ENCODE assay signal across 20 cellular contexts in genomic region chr1:185409345-185409744, GRCh38.
DNase-seq lines count a peak whose midpoint lies in the region; ATAC-seq and TF ChIP-seq lines count a peak whose summit lies in the region.
"Had no signal": no experiment of that assay in that cellular context is flagged by ENCODE, and none has a peak within 500 bp of the region (broad histone marks: within the 10 kb centered on the region; RNA-seq: fewer than 3 reads in every experiment).

No MANE protein-coding gene starts in this region.

- no peak for TF ChIP-seq CTCF in activated B cell treated with CpG ODN at 0.5 μM for 24 hours (IDR thresholded peaks at IDR 0.05)

- H3K9me3 Mint-ChIP-seq in activated B cell treated with CpG ODN at 0.5 μM for 24 hours = peaks cover 6% of the 10 kb centered on the region
- peaks cover 15% of the 10 kb centered on the region for H3K9me3 Mint-ChIP-seq in activated CD8-positive, alpha-beta memory T cell treated with anti-CD3 and anti-CD28 coated beads, Interleukin-2, amount 10 ng/mL, durations not matched to agents 7 days and 5 days (ENCODE audit: low read depth)

- no peak for TF ChIP-seq POLR2A in erythroblast (IDR thresholded peaks at IDR 0.05; ENCODE audit: low read length)

- ATAC-seq in GM18868 (IDR thresholded peaks at IDR 0.05; ENCODE audit: unreplicated experiment) = peak; percentile 16
- no peak for ATAC-seq in activated B cell treated with CpG ODN at 0.5 μM for 24 hours (ENCODE audit: low read depth)
- no peak for ATAC-seq in activated CD8-positive, alpha-beta memory T cell treated with anti-CD3 and anti-CD28 coated beads, Interleukin-2, amount 10 ng/mL, durations not matched to agents 7 days and 5 days
- ATAC-seq: HCT116 had no signal

- no peak overlapping the region for H3K18ac ChIP-seq in trophoblast cell (ENCODE audit: low read length)

- H2BK120ac ChIP-seq in trophoblast cell (ENCODE audit: insufficient read depth, low read length, poor library complexity) = no peak overlapping the region

- H4K12ac ChIP-seq in trophoblast cell (ENCODE audit: low read depth, low read length) = no peak overlapping the region

- H3K27me3 ChIP-seq in trophoblast cell (ENCODE audit: insufficient read depth, low read length) = no peaks in the 10 kb centered on the region
- H3K27me3 ChIP-seq: Peyer's patch, SJSA1 had no signal

- no peak overlapping the region for H3K4me3 Mint-ChIP-seq in activated B cell treated with CpG ODN at 0.5 μM for 24 hours
- H3K4me3 Mint-ChIP-seq in activated CD8-positive, alpha-beta memory T cell treated with anti-CD3 and anti-CD28 coated beads, Interleukin-2, amount 10 ng/mL, durations not matched to agents 7 days and 5 days = no peak overlapping the region
- H3K4me3 Mint-ChIP-seq: CD4-positive, alpha-beta memory T cell had no signal

- H3K4ac ChIP-seq in trophoblast cell (ENCODE audit: low read depth, low read length) = no peak overlapping the region

- peaks cover 8% of the 10 kb centered on the region for H3K79me1 ChIP-seq in trophoblast cell (ENCODE audit: low read length)

- H3K79me2 ChIP-seq in trophoblast cell (ENCODE audit: control insufficient read depth, insufficient read depth, low read length, poor library complexity) = no peaks in the 10 kb centered on the region

- H2AK5ac ChIP-seq in trophoblast cell (ENCODE audit: low read length) = no peak overlapping the region

- H3K36me3 ChIP-seq in trophoblast cell (ENCODE audit: control insufficient read depth in 1 of 2, insufficient read depth in 2 of 2, low read length in 2 of 2) = peaks cover 0 to 1% of the 10 kb centered on the region in 2 experiments
- H3K36me3 ChIP-seq: Peyer's patch, SJSA1 had no signal

- H3K9ac ChIP-seq in trophoblast cell (ENCODE audit: low read length) = no peak overlapping the region

- H3K4me3 ChIP-seq in trophoblast cell (ENCODE audit: low read depth, low read length) = no peak overlapping the region
- H3K4me3 ChIP-seq: Peyer's patch, SJSA1 had no signal

- no peak overlapping the region for H3K23ac ChIP-seq in trophoblast cell (ENCODE audit: low read length)

- no peaks in the 10 kb centered on the region for H3K27me3 Mint-ChIP-seq in activated B cell treated with CpG ODN at 0.5 μM for 24 hours
- no peaks in the 10 kb centered on the region for H3K27me3 Mint-ChIP-seq in activated CD8-positive, alpha-beta memory T cell treated with anti-CD3 and anti-CD28 coated beads, Interleukin-2, amount 10 ng/mL, durations not matched to agents 7 days and 5 days

- CTCF ChIA-PET in activated B cell treated with CpG ODN at 0.5 μM for 24 hours (lab: Charles Lee) = no interaction called here
- CTCF ChIA-PET in activated CD8-positive, alpha-beta memory T cell treated with anti-CD3 and anti-CD28 coated beads, Interleukin-2, amount 10 ng/mL, durations not matched to agents 7 days and 5 days (lab: Charles Lee) = no interaction called here

- no peaks in the 10 kb centered on the region for H3K9me3 ChIP-seq in trophoblast cell (ENCODE audit: insufficient read depth, low read depth, low read length)
- H3K9me3 ChIP-seq: Peyer's patch, SJSA1 had no signal

- H2BK12ac ChIP-seq in trophoblast cell (ENCODE audit: low read length) = peak overlapping the region; percentile 89

- no peak overlapping the region for H3K4me2 ChIP-seq in trophoblast cell (ENCODE audit: low read length)

- no peak overlapping the region for H3K14ac ChIP-seq in trophoblast cell (ENCODE audit: low read length)

- H2AFZ ChIP-seq in trophoblast cell (ENCODE audit: insufficient read depth, low read length, poor library complexity) = no peak overlapping the region

- intact Hi-C loops in activated B cell treated with CpG ODN at 0.5 μM for 24 hours (cut with micrococcal nuclease) = loop anchor here (5.0 to 10.0 kb wide), 3 partner anchors 37 to 263 kb away; partner anchors contain the start of genes SWT1 and TRMT1L

- no peaks in the 10 kb centered on the region for H3K36me3 Mint-ChIP-seq in activated B cell treated with CpG ODN at 0.5 μM for 24 hours (ENCODE audit: low read depth)
- H3K36me3 Mint-ChIP-seq in activated CD8-positive, alpha-beta memory T cell treated with anti-CD3 and anti-CD28 coated beads, Interleukin-2, amount 10 ng/mL, durations not matched to agents 7 days and 5 days = peaks cover 32% of the 10 kb centered on the region
- H3K36me3 Mint-ChIP-seq: CD4-positive, alpha-beta memory T cell had no signal

- no peak overlapping the region for H2BK5ac ChIP-seq in trophoblast cell (ENCODE audit: low read depth, low read length, poor library complexity)

- H4K91ac ChIP-seq in trophoblast cell (ENCODE audit: low read depth, low read length) = peak overlapping the region; percentile 52

- peaks cover 0 to 2% of the 10 kb centered on the region in 2 experiments for H3K4me1 ChIP-seq in trophoblast cell (ENCODE audit: control insufficient read depth in 1 of 2, insufficient read depth in 2 of 2, low read length in 2 of 2)
- H3K4me1 ChIP-seq: Peyer's patch had no signal

- no peak overlapping the region for H4K8ac ChIP-seq in trophoblast cell (ENCODE audit: low read depth, low read length)

- peaks cover 62% of the 10 kb centered on the region for H3K4me1 Mint-ChIP-seq in activated B cell treated with CpG ODN at 0.5 μM for 24 hours
- peaks cover 44% of the 10 kb centered on the region for H3K4me1 Mint-ChIP-seq in activated CD8-positive, alpha-beta memory T cell treated with anti-CD3 and anti-CD28 coated beads, Interleukin-2, amount 10 ng/mL, durations not matched to agents 7 days and 5 days

- H3K27ac Mint-ChIP-seq in activated B cell treated with CpG ODN at 0.5 μM for 24 hours = peak overlapping the region; percentile 67
- H3K27ac Mint-ChIP-seq in activated CD8-positive, alpha-beta memory T cell treated with anti-CD3 and anti-CD28 coated beads, Interleukin-2, amount 10 ng/mL, durations not matched to agents 7 days and 5 days = no peak overlapping the region
- H3K27ac Mint-ChIP-seq: CD4-positive, alpha-beta memory T cell had no signal

- POLR2A ChIA-PET in activated B cell treated with CpG ODN at 0.5 μM for 24 hours (lab: Charles Lee) = interaction anchor here (1.1 to 1.9 kb wide), 3 partner anchors 92 to 199 kb away, joined by 3 to 8 read pairs (median 5); partner anchors contain the start of gene IVNS1ABP

- no peak overlapping the region for H3K27ac ChIP-seq in trophoblast cell (ENCODE audit: low read depth, low read length)
- H3K27ac ChIP-seq: Peyer's patch, SJSA1 had no signal

- DNase-seq in NCI-H748 (lab: John Stamatoyannopoulos, UW; ENCODE audit: unreplicated experiment) = peak; percentile 4
- no peak for DNase-seq in NCI-H748 treated with DMSO at 0.1 percent for 48 hours (lab: John Stamatoyannopoulos, UW)
- DNase-seq in activated B cell treated with CpG ODN at 0.5 μM for 24 hours = no peak
- peak in 1 of 2 donors; percentile 41 for DNase-seq in trophoblast cell
- DNase-seq in activated CD8-positive, alpha-beta memory T cell treated with anti-CD3 and anti-CD28 coated beads, Interleukin-2, amount 10 ng/mL, durations not matched to agents 7 days and 5 days = no peak
- DNase-seq in activated CD4-positive, alpha-beta T cell treated with anti-CD3 and anti-CD28 coated beads for 48 hours = no peak
- DNase-seq in erythroblast (lab: John Stamatoyannopoulos, UW) = no peak
- DNase-seq: CD4-positive, alpha-beta memory T cell; DMS53; EL; GOT3; NCI-H1105 treated with DMSO at 0.1 percent for 48 hours; NCI-H187; NCI-H2107; NCI-H226; NCI-H524 treated with DMSO at 0.1 percent for 48 hours; Peyer's patch had no signal

- 100% methylated on average over 1 of the region's 4 CpGs for WGBS in trophoblast cell (ENCODE audit: extremely low coverage, insufficient coverage, insufficient read length)
